16 cellular contexts compared by ENCODE assay signal in the genomic region with DNA sequence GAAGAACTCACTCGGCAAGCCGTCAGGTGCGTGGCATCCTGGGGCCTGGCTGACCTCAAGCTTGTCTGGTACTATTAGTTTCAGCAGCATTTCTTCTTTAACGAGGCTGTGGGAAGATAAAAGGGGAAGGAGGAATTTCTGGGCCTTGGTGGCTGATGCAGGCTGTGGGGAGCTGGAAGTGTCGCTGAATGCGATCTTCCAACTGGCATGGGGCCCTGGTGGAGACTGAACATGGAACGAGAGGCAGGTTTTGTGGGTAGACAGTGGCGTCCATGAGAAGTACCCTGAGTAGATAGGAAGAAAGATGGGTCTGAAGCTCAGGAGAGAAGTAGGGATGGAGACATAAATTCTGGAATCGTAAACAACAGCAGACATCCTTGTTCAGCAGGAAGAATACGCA. TPM values are rescaled to one million over a fixed set of nuclear protein-coding genes. Genes with fewer than 3 reads are reported as not detected.
DNase-seq lines count a peak whose midpoint lies in the region; ATAC-seq and TF ChIP-seq lines count a peak whose summit lies in the region.
"Had no signal": no experiment of that assay in that cellular context is flagged by ENCODE, and none has a peak within 500 bp of the region (broad histone marks: within the 10 kb centered on the region; RNA-seq: fewer than 3 reads in every experiment).

No MANE protein-coding gene starts in this region.

- no peak for ATAC-seq in activated T-helper 17 cell treated with anti-CD3 and anti-CD28 coated beads, Interleukin-2, amount 50 U/mL, for 72 hours (replicated peaks)
- ATAC-seq in Right ventricle myocardium superior (ENCODE audit: poor library complexity) (no peak), HG02798 (IDR thresholded peaks at IDR 0.05; ENCODE audit: poor library complexity, unreplicated experiment) (no peak)

- no peak overlapping the region for H3K4me3 Mint-ChIP-seq in activated T-helper 17 cell treated with anti-CD3 and anti-CD28 coated beads, Interleukin-2, amount 50 U/mL, for 72 hours
- H3K4me3 Mint-ChIP-seq: CD8-positive, alpha-beta memory T cell; HFFc6 had no signal

- H3K23ac ChIP-seq in trophoblast cell (ENCODE audit: low read length), result peak overlapping the region; percentile 17

- H3K9ac ChIP-seq in trophoblast cell (ENCODE audit: low read length), result no peak overlapping the region
- H3K9ac ChIP-seq: BLaER1 had no signal

- H3K27me3 Mint-ChIP-seq in activated T-helper 17 cell treated with anti-CD3 and anti-CD28 coated beads, Interleukin-2, amount 50 U/mL, for 72 hours, result no peaks in the 10 kb centered on the region
- H3K27me3 Mint-ChIP-seq: CD8-positive, alpha-beta memory T cell had no signal

- H3K14ac ChIP-seq in trophoblast cell (ENCODE audit: low read length), result no peak overlapping the region

- no peak overlapping the region for H2BK120ac ChIP-seq in trophoblast cell (ENCODE audit: insufficient read depth, low read length, poor library complexity)

- H3K27ac Mint-ChIP-seq in activated T-helper 17 cell treated with anti-CD3 and anti-CD28 coated beads, Interleukin-2, amount 50 U/mL, for 72 hours, result peak overlapping the region; percentile 12
- H3K27ac Mint-ChIP-seq: HFFc6 had no signal

- H3K79me2 ChIP-seq in trophoblast cell (ENCODE audit: control insufficient read depth, insufficient read depth, low read length, poor library complexity), result no peaks in the 10 kb centered on the region

- no peak overlapping the region for H2BK5ac ChIP-seq in trophoblast cell (ENCODE audit: low read depth, low read length, poor library complexity)

- H3K4ac ChIP-seq in trophoblast cell (ENCODE audit: low read depth, low read length), result no peak overlapping the region

- no CpG with 5 or more reads among the region's 10 CpGs for WGBS in trophoblast cell (ENCODE audit: extremely low coverage, insufficient coverage, insufficient read length)
- 86% methylated on average over 10 of the region's 10 CpGs for WGBS in suprapubic skin

- intact Hi-C loops in Right ventricle myocardium superior (cut with DNase I), result no loop called here

- no peak overlapping the region for H2AK5ac ChIP-seq in trophoblast cell (ENCODE audit: low read length)

- peaks cover 65% of the 10 kb centered on the region for H3K36me3 Mint-ChIP-seq in activated T-helper 17 cell treated with anti-CD3 and anti-CD28 coated beads, Interleukin-2, amount 50 U/mL, for 72 hours (ENCODE audit: low read depth)

- POLR2A ChIA-PET in HEK293T (lab: Yijun Ruan, JAX), result no interaction called here

- no peak overlapping the region for H2AFZ ChIP-seq in trophoblast cell (ENCODE audit: insufficient read depth, low read length, poor library complexity)

- no peak overlapping the region for H3K4me2 ChIP-seq in trophoblast cell (ENCODE audit: low read length)
- H3K4me2 ChIP-seq: BLaER1 had no signal

- no peak overlapping the region for H4K91ac ChIP-seq in trophoblast cell (ENCODE audit: low read depth, low read length)

- no peak for TF ChIP-seq EP300 in suprapubic skin (IDR thresholded peaks at IDR 0.05)

- no peak overlapping the region for H3K4me3 ChIP-seq in trophoblast cell (ENCODE audit: low read depth, low read length)
- no peak overlapping the region for H3K4me3 ChIP-seq in suprapubic skin
- H3K4me3 ChIP-seq: BLaER1, HAP-1 had no signal

- H3K4me1 Mint-ChIP-seq in activated T-helper 17 cell treated with anti-CD3 and anti-CD28 coated beads, Interleukin-2, amount 50 U/mL, for 72 hours, result no peaks in the 10 kb centered on the region
- H3K4me1 Mint-ChIP-seq: CD8-positive, alpha-beta memory T cell had no signal

- H3K79me1 ChIP-seq in trophoblast cell (ENCODE audit: low read length), result no peaks in the 10 kb centered on the region

- no peak overlapping the region for H4K12ac ChIP-seq in trophoblast cell (ENCODE audit: low read depth, low read length)

- DNase-seq in HEK293T (ENCODE audit: extremely low spot score) (peak; percentile 3), islet precursor cell (peak; percentile 54), trophoblast cell (no peak), Right ventricle myocardium superior (no peak), suprapubic skin (ENCODE audit: low spot score in 2 of 2) (no peak)
- DNase-seq: Caco-2; CD8-positive, alpha-beta memory T cell; DND-41; GDM1; GOT3; HFFc6; IMR-90 had no signal

- TF ChIP-seq POLR2A in suprapubic skin (IDR thresholded peaks at IDR 0.05), result no peak

- H4K8ac ChIP-seq in trophoblast cell (ENCODE audit: low read depth, low read length), result no peak overlapping the region

- H3K9me3 ChIP-seq in trophoblast cell (ENCODE audit: insufficient read depth, low read depth, low read length) (no peaks in the 10 kb centered on the region), suprapubic skin (no peaks in the 10 kb centered on the region)
- H3K9me3 ChIP-seq: BLaER1, Caco-2, HAP-1 had no signal

- H3K27me3 ChIP-seq in trophoblast cell (ENCODE audit: insufficient read depth, low read length), result no peaks in the 10 kb centered on the region
- H3K27me3 ChIP-seq in suprapubic skin, result no peaks in the 10 kb centered on the region
- H3K27me3 ChIP-seq: BLaER1 had no signal

- H3K18ac ChIP-seq in trophoblast cell (ENCODE audit: low read length), result no peak overlapping the region

- no peaks in the 10 kb centered on the region for H3K9me3 Mint-ChIP-seq in activated T-helper 17 cell treated with anti-CD3 and anti-CD28 coated beads, Interleukin-2, amount 50 U/mL, for 72 hours
- H3K9me3 Mint-ChIP-seq: CD8-positive, alpha-beta memory T cell; HFFc6 had no signal

- H3K4me1 ChIP-seq in trophoblast cell (ENCODE audit: control insufficient read depth in 1 of 2, insufficient read depth in 2 of 2, low read length in 2 of 2), result no peaks in the 10 kb centered on the region
- no peaks in the 10 kb centered on the region for H3K4me1 ChIP-seq in suprapubic skin
- H3K4me1 ChIP-seq: BLaER1, Caco-2, HAP-1 had no signal

- no peak for TF ChIP-seq CTCF in suprapubic skin (IDR thresholded peaks at IDR 0.05)

- no peak overlapping the region for H3K27ac ChIP-seq in trophoblast cell (ENCODE audit: low read depth, low read length)
- H3K27ac ChIP-seq in suprapubic skin, result no peak overlapping the region
- H3K27ac ChIP-seq: BLaER1 had no signal

- CTCF ChIA-PET in HEK293T (lab: Yijun Ruan, JAX), result no interaction called here

- no peak overlapping the region for H2BK12ac ChIP-seq in trophoblast cell (ENCODE audit: low read length)

- H3K36me3 ChIP-seq in trophoblast cell (ENCODE audit: control insufficient read depth in 1 of 2, insufficient read depth in 2 of 2, low read length in 2 of 2) (peaks cover 24 to 27% of the 10 kb centered on the region in 2 experiments), suprapubic skin (peaks cover 72% of the 10 kb centered on the region)

TF ChIP-seq in HEK293T, 16 proteins besides CTCF, POLR2A, EP300 and RAD21:
- TF ChIP-seq CTBP1 (IDR thresholded peaks at IDR 0.05; ENCODE audit: borderline replicate concordance) (no peak), ARNT (IDR thresholded peaks at IDR 0.05) (no peak), LEF1 (IDR thresholded peaks at IDR 0.05; ENCODE audit: borderline replicate concordance) (no peak), FOXM1 (IDR thresholded peaks at IDR 0.05; ENCODE audit: borderline replicate concordance) (no peak), SUZ12 (IDR thresholded peaks at IDR 0.05) (no peak), TARDBP (IDR thresholded peaks at IDR 0.05) (no peak)

RNA-seq across cellular contexts. Expression of gene ERMARD, which starts 23.9 kb away (rescaled TPM):
- total RNA-seq in activated T-helper 17 cell treated with anti-CD3 and anti-CD28 coated beads, Interleukin-2, amount 50 U/mL, for 72 hours, result 10 to 100 TPM; 25.5 to 28.3 TPM
- polyA plus RNA-seq in trophoblast cell (2013), result 8.6 and 9.0 TPM in 2 replicates
- total RNA-seq in Right ventricle myocardium superior (6.9 TPM), suprapubic skin (10 to 100 TPM; 14.6 to 49.1 (median 20.4) TPM)

RNA-seq across cellular contexts. Expression of gene DYNLT2, which starts 23.9 kb away (rescaled TPM):
- total RNA-seq in activated T-helper 17 cell treated with anti-CD3 and anti-CD28 coated beads, Interleukin-2, amount 50 U/mL, for 72 hours, result 1 to 10 TPM; 1.6 to 3.1 TPM
- 1.3 TPM in 2 replicates for polyA plus RNA-seq in trophoblast cell (2013)
- total RNA-seq in Right ventricle myocardium superior (0.75 TPM), suprapubic skin (1 to 10 TPM; 1.3 to 4.0 (median 2.2) TPM)

RNA-seq across cellular contexts. Expression of gene PHF10, which starts 51.0 kb away (rescaled TPM):
- total RNA-seq in activated T-helper 17 cell treated with anti-CD3 and anti-CD28 coated beads, Interleukin-2, amount 50 U/mL, for 72 hours, result 10 to 100 TPM; 68.4 to 84.5 TPM
- 34.1 and 36.8 TPM in 2 replicates for polyA plus RNA-seq in trophoblast cell (2013)
- 53.7 TPM for total RNA-seq in Right ventricle myocardium superior
- 10 to 100 TPM; 41.5 to 93.1 (median 47.8) TPM for total RNA-seq in suprapubic skin

Comparison
In these comparisons a context has a peak if more than half of its experiments do, and no peak if none do; other contexts are left out.
1. DNase-seq: peak in HEK293T (single experiment) and islet precursor cell (single experiment); none in trophoblast cell (0 of 2), Right ventricle myocardium superior (single experiment) and suprapubic skin (0 of 2).